11 cellular contexts compared by ENCODE assay signal in genomic region chr9:133954862-133955529, GRCh38.
DNase-seq lines count a peak whose midpoint lies in the region; ATAC-seq and TF ChIP-seq lines count a peak whose summit lies in the region.
"Had no signal": no experiment of that assay in that cellular context is flagged by ENCODE, and none has a peak within 500 bp of the region (broad histone marks: within the 10 kb centered on the region; RNA-seq: fewer than 3 reads in every experiment).

No MANE protein-coding gene starts in this region.

- peak; percentile 12 for DNase-seq in activated gamma-delta T cell treated with Interleukin-2 at 50 U/mL for 16 hours
- DNase-seq in activated gamma-delta T cell (lab: John Stamatoyannopoulos, UW): no peak
- DNase-seq in WERI-Rb-1: no peak
- DNase-seq in stimulated activated naive CD8-positive, alpha-beta T cell treated with anti-CD3 and anti-CD28 coated beads, Interleukin-15, Interleukin-2, amounts not matched to agents 100 U/mL and 50 U/mL, for 24 hours: peak; percentile 16
- DNase-seq in midbrain (lab: John Stamatoyannopoulos, UW): no peak
- DNase-seq in NCI-H2107 (lab: John Stamatoyannopoulos, UW): no peak
- DNase-seq: ACHN, HFFc6 had no signal

- H3K36me3 ChIP-seq in WERI-Rb-1 (peaks cover 10% of the 10 kb centered on the region), endocrine pancreas (ENCODE audit: control insufficient read depth, insufficient read depth, low read length) (no peaks in the 10 kb centered on the region)
- H3K36me3 ChIP-seq: ascending aorta had no signal

- H3K27ac ChIP-seq in WERI-Rb-1: 0 out of 2 replicates have a peak overlapping the region, but pooled peaks have one; percentile 41
- H3K27ac ChIP-seq: ascending aorta had no signal

- peak overlapping the region; percentile 6 for H3K9ac ChIP-seq in endocrine pancreas (ENCODE audit: control insufficient read depth, insufficient read depth, low read length)

- no peaks in the 10 kb centered on the region for H3K4me1 ChIP-seq in endocrine pancreas (ENCODE audit: control insufficient read depth, insufficient read depth, low read length)

- no peak for ATAC-seq in stimulated activated naive CD8-positive, alpha-beta T cell treated with anti-CD3 and anti-CD28 coated beads, Interleukin-15, Interleukin-2, amounts not matched to agents 100 U/mL and 50 U/mL, for 24 hours
- no peak for ATAC-seq in HG03457 (IDR thresholded peaks at IDR 0.05; ENCODE audit: unreplicated experiment)

- no peaks in the 10 kb centered on the region for H3K9me3 ChIP-seq in WERI-Rb-1 (ENCODE audit: severe bottlenecking)
- no peaks in the 10 kb centered on the region for H3K9me3 ChIP-seq in endocrine pancreas (ENCODE audit: control insufficient read depth, low read length)
- H3K9me3 ChIP-seq: ascending aorta had no signal

- TF ChIP-seq CTCF in WERI-Rb-1 (IDR thresholded peaks at IDR 0.05; ENCODE audit: low read depth, low read length): no peak

- H3K4me3 ChIP-seq in WERI-Rb-1 (ENCODE audit: low read depth, low read length) (no peak overlapping the region), endocrine pancreas (ENCODE audit: control insufficient read depth, insufficient read depth, low read length) (no peak overlapping the region)

- H3K27me3 ChIP-seq in WERI-Rb-1 (ENCODE audit: insufficient read depth, low read depth, severe bottlenecking) (no peaks in the 10 kb centered on the region), endocrine pancreas (ENCODE audit: control insufficient read depth, insufficient read depth, low read length) (no peaks in the 10 kb centered on the region)
- H3K27me3 ChIP-seq: ascending aorta had no signal

Comparison
In these comparisons a context has a peak if more than half of its experiments do, and no peak if none do; other contexts are left out.
1. DNase-seq: peak in activated gamma-delta T cell treated with Interleukin-2 at 50 U/mL for 16 hours (single experiment) and stimulated activated naive CD8-positive, alpha-beta T cell treated with anti-CD3 and anti-CD28 coated beads, Interleukin-15, Interleukin-2, amounts not matched to agents 100 U/mL and 50 U/mL, for 24 hours (single experiment); none in activated gamma-delta T cell (single experiment), WERI-Rb-1 (single experiment), midbrain (single experiment) and NCI-H2107 (single experiment).